In the genomic region with DNA sequence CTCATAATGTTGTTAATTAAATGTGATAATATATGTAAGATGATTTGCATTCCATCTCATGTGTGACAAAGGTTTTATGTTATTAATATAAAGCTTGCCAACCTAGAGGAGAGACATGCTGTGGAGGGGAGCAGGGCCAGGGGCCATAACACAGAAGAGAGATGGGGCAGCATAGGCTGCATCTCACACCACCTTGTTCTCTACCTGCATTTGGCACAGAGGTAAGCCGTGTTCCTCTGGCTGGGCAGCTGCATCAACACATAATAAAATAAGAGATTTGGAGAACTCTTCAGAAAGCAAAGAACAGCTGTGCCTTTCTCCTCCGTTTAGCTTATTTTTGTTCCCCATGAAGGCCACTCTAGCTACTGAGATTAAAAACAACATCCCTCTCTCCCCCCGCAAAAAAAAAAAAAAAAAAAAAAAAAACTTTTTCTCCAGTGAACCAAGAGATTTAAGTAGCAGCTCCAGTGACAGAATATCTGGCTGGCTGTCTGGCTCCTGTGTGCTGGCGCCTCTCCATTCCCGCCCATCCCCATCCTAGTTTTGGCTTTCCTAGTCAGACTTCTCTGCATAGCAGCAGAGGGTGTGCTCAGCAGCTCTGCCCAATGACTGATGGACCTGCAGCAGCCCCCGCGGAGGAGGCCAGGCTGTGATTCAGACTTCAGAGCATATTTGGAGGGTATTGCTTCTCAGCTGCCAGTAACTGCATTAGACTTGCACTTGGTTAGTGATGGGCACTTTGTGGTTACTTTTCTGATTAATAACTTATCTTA, we compare ENCODE assay signal across 12 cellular contexts. TPM values are rescaled to one million over a fixed set of nuclear protein-coding genes. Genes with fewer than 3 reads are reported as not detected.
DNase-seq lines count a peak whose midpoint lies in the region; ATAC-seq and TF ChIP-seq lines count a peak whose summit lies in the region.
"Had no signal": no experiment of that assay in that cellular context is flagged by ENCODE, and none has a peak within 500 bp of the region (broad histone marks: within the 10 kb centered on the region; RNA-seq: fewer than 3 reads in every experiment).

No MANE protein-coding gene starts in this region.

- no peak overlapping the region for H2AFZ ChIP-seq in trophoblast cell (ENCODE audit: insufficient read depth, low read length, poor library complexity)

- H3K4me3 Mint-ChIP-seq in CD14-positive monocyte, result no peak overlapping the region
- H3K4me3 Mint-ChIP-seq: activated naive CD8-positive, alpha-beta T cell; immature natural killer cell; T-helper 2 cell treated with Interferon-gamma antibody and Interleukin-4, amounts not matched to agents 5 μg/mL and 100 μg/mL, for 36 hours had no signal

- no CpG with 5 or more reads among the region's 7 CpGs for WGBS in trophoblast cell (ENCODE audit: extremely low coverage, insufficient coverage, insufficient read length)

- intact Hi-C loops in CD14-positive monocyte (cut with micrococcal nuclease), result no loop called here

- no peak overlapping the region for H4K12ac ChIP-seq in trophoblast cell (ENCODE audit: low read depth, low read length)

- H2BK12ac ChIP-seq in trophoblast cell (ENCODE audit: low read length), result no peak overlapping the region

- H2BK120ac ChIP-seq in trophoblast cell (ENCODE audit: insufficient read depth, low read length, poor library complexity), result no peak overlapping the region

- H3K4me1 ChIP-seq in trophoblast cell (ENCODE audit: control insufficient read depth in 1 of 2, insufficient read depth in 2 of 2, low read length in 2 of 2), result peaks cover 0 to 2% of the 10 kb centered on the region in 2 experiments

- H3K27ac ChIP-seq in trophoblast cell (ENCODE audit: low read depth, low read length), result no peak overlapping the region

- no peaks in the 10 kb centered on the region for H3K4me1 Mint-ChIP-seq in CD14-positive monocyte
- H3K4me1 Mint-ChIP-seq: immature natural killer cell had no signal

- H3K14ac ChIP-seq in trophoblast cell (ENCODE audit: low read length), result no peak overlapping the region

- TF ChIP-seq CTCF in fibroblast of pulmonary artery (IDR thresholded peaks at IDR 0.05; ENCODE audit: low read length, missing control alignments), result no peak
- TF ChIP-seq CTCF in CD14-positive monocyte (IDR thresholded peaks at IDR 0.05), result no peak

- H3K18ac ChIP-seq in trophoblast cell (ENCODE audit: low read length), result no peak overlapping the region

- H3K9me3 Mint-ChIP-seq in CD14-positive monocyte, result peaks cover 0 to 4% (median 0%) of the 10 kb centered on the region in 7 donors
- H3K9me3 Mint-ChIP-seq: T-helper 2 cell treated with Interferon-gamma antibody and Interleukin-4, amounts not matched to agents 5 μg/mL and 100 μg/mL, for 36 hours had no signal

- H3K4me3 ChIP-seq in fibroblast of pulmonary artery (replicated peaks; ENCODE audit: low read depth, low read length) (no peak overlapping the region), trophoblast cell (ENCODE audit: low read depth, low read length) (no peak overlapping the region)

- no peak overlapping the region for H4K91ac ChIP-seq in trophoblast cell (ENCODE audit: low read depth, low read length)

- no peak overlapping the region for H3K4me2 ChIP-seq in trophoblast cell (ENCODE audit: low read length)

- no peaks in the 10 kb centered on the region for H3K27me3 ChIP-seq in trophoblast cell (ENCODE audit: insufficient read depth, low read length)

- no peak overlapping the region for H2BK5ac ChIP-seq in trophoblast cell (ENCODE audit: low read depth, low read length, poor library complexity)

- peaks cover 0 to 4% (median 2%) of the 10 kb centered on the region in 3 donors for H3K27me3 Mint-ChIP-seq in CD14-positive monocyte (ENCODE audit: low read depth in 3 of 3)

- no peak overlapping the region for H3K27ac Mint-ChIP-seq in CD14-positive monocyte
- H3K27ac Mint-ChIP-seq: activated naive CD8-positive, alpha-beta T cell; immature natural killer cell; T-helper 2 cell treated with Interferon-gamma antibody and Interleukin-4, amounts not matched to agents 5 μg/mL and 100 μg/mL, for 36 hours had no signal

- H3K36me3 ChIP-seq in trophoblast cell (ENCODE audit: control insufficient read depth in 1 of 2, insufficient read depth in 2 of 2, low read length in 2 of 2), result no peaks in the 10 kb centered on the region

- no peak overlapping the region for H2AK5ac ChIP-seq in trophoblast cell (ENCODE audit: low read length)

- H3K79me2 ChIP-seq in trophoblast cell (ENCODE audit: control insufficient read depth, insufficient read depth, low read length, poor library complexity), result no peaks in the 10 kb centered on the region

- H3K36me3 Mint-ChIP-seq in CD14-positive monocyte, result no peaks in the 10 kb centered on the region
- H3K36me3 Mint-ChIP-seq: activated naive CD8-positive, alpha-beta T cell; immature natural killer cell had no signal

- no peaks in the 10 kb centered on the region for H3K9me3 ChIP-seq in trophoblast cell (ENCODE audit: insufficient read depth, low read depth, low read length)

- ATAC-seq in HG03378 (IDR thresholded peaks at IDR 0.05; ENCODE audit: unreplicated experiment), result no peak

- peak; percentile 28 for DNase-seq in DMS79 treated with DMSO at 0.1 percent for 48 hours (lab: John Stamatoyannopoulos, UW)
- peak; percentile 15 for DNase-seq in NCI-H69 (lab: John Stamatoyannopoulos, UW)
- DNase-seq in fibroblast of pulmonary artery (ENCODE audit: low read depth), result peak; percentile 91
- peak; percentile 3 to 20 for DNase-seq in trophoblast cell
- no peak for DNase-seq in activated CD4-positive, alpha-beta T cell treated with anti-CD3 and anti-CD28 coated beads for 4 hours
- no peak for DNase-seq in NCI-H1092 treated with DMSO at 0.1 percent for 48 hours (lab: John Stamatoyannopoulos, UW)
- DNase-seq in CD14-positive monocyte (ENCODE audit: low spot score), result no peak
- DNase-seq: HCEC 1CT, immature natural killer cell had no signal

- no peak overlapping the region for H3K23ac ChIP-seq in trophoblast cell (ENCODE audit: low read length)

- no peaks in the 10 kb centered on the region for H3K79me1 ChIP-seq in trophoblast cell (ENCODE audit: low read length)

- no peak overlapping the region for H3K4ac ChIP-seq in trophoblast cell (ENCODE audit: low read depth, low read length)

- H4K8ac ChIP-seq in trophoblast cell (ENCODE audit: low read depth, low read length), result no peak overlapping the region

- H3K9ac ChIP-seq in trophoblast cell (ENCODE audit: low read length), result no peak overlapping the region

RNA-seq across cellular contexts. Expression of a gene that starts 52.2 kb away (rescaled TPM):
- polyA plus RNA-seq in trophoblast cell (2013), result 0.01 TPM in 2 replicates
- polyA plus RNA-seq in CD14-positive monocyte, result not detected
- polyA plus RNA-seq: immature natural killer cell had no signal

Comparison
In these comparisons a context has a peak if more than half of its experiments do, and no peak if none do; other contexts are left out.
1. DNase-seq: peak in DMS79 treated with DMSO at 0.1 percent for 48 hours (single experiment), NCI-H69 (single experiment), fibroblast of pulmonary artery (single experiment) and trophoblast cell (2 of 2); none in activated CD4-positive, alpha-beta T cell treated with anti-CD3 and anti-CD28 coated beads for 4 hours (0 of 2), NCI-H1092 treated with DMSO at 0.1 percent for 48 hours (single experiment) and CD14-positive monocyte (single experiment).